In genomic region chr16:84582958-84583516, GRCh38 we compare ENCODE assay signal across 13 cellular contexts. TPM values are rescaled to one million over a fixed set of nuclear protein-coding genes. Genes with fewer than 3 reads are reported as not detected.
DNase-seq lines count a peak whose midpoint lies in the region; ATAC-seq and TF ChIP-seq lines count a peak whose summit lies in the region.
"Had no signal": no experiment of that assay in that cellular context is flagged by ENCODE, and none has a peak within 500 bp of the region (broad histone marks: within the 10 kb centered on the region; RNA-seq: fewer than 3 reads in every experiment).

No MANE protein-coding gene starts in this region.

- no peaks in the 10 kb centered on the region for H3K36me3 ChIP-seq in body of pancreas (replicated peaks in 1 of 2; ENCODE audit: insufficient read depth in 1 of 2, low read depth in 2 of 2)
- H3K36me3 ChIP-seq in mesodermal cell (ENCODE audit: control insufficient read depth, insufficient read depth, low read length): peaks cover 64% of the 10 kb centered on the region
- H3K36me3 ChIP-seq in esophagus squamous epithelium: peaks cover 0 to 9% (median 0%) of the 10 kb centered on the region in 3 donors

- no peak for TF ChIP-seq CTCF in AG04450 (IDR thresholded peaks at IDR 0.05; ENCODE audit: low read depth, low read length)
- no peak for TF ChIP-seq CTCF in HFFc6 (IDR thresholded peaks at IDR 0.05)
- no peak for TF ChIP-seq CTCF in body of pancreas (IDR thresholded peaks at IDR 0.05)
- no peak for TF ChIP-seq CTCF in esophagus squamous epithelium (IDR thresholded peaks at IDR 0.05)

- CTCF ChIA-PET in AG04450 (lab: Charles Lee): interaction anchor here (1.0 to 1.8 kb wide), 4 partner anchors 38 to 143 kb away, joined by 3 to 5 read pairs (median 4); no protein-coding TSS in a partner anchor

- WGBS in body of pancreas, 2 donors: 40 to 48% methylated on average over 8 to 11 of the region's 11 CpGs
- 75 to 76% methylated on average over 5 to 9 of the region's 11 CpGs for WGBS in mesodermal cell (ENCODE audit: insufficient coverage in 2 of 2), 2 experiments
- WGBS in esophagus squamous epithelium, 2 donors: 73 to 79% methylated on average over 7 to 9 of the region's 11 CpGs

- POLR2A ChIA-PET in AG04450 (lab: Yijun Ruan, JAX): interaction anchor here (0.7 to 1.0 kb wide), 3 partner anchors 33 to 36 kb away, joined by 3 to 4 read pairs (median 3); partner anchors contain the start of gene COTL1

- peaks cover 21% of the 10 kb centered on the region for H3K4me1 Mint-ChIP-seq in HFFc6 (ENCODE audit: low read depth)

- TF ChIP-seq POLR2A in body of pancreas (IDR thresholded peaks at IDR 0.05) (no peak), esophagus squamous epithelium (IDR thresholded peaks at IDR 0.05) (no peak)

- H3K4me1 ChIP-seq in body of pancreas: peaks cover 28% of the 10 kb centered on the region
- H3K4me1 ChIP-seq in mesodermal cell (ENCODE audit: control insufficient read depth, insufficient read depth, low read length, poor library complexity, severe bottlenecking): peaks cover 30% of the 10 kb centered on the region
- H3K4me1 ChIP-seq in esophagus squamous epithelium: no peaks in the 10 kb centered on the region

- H3K27me3 ChIP-seq in AG04450 (ENCODE audit: control insufficient read depth, insufficient read depth, low read length) (no peaks in the 10 kb centered on the region), body of pancreas (no peaks in the 10 kb centered on the region), esophagus squamous epithelium (no peaks in the 10 kb centered on the region)

- H3K27me3 Mint-ChIP-seq in HFFc6 (ENCODE audit: insufficient read depth): peaks cover 3% of the 10 kb centered on the region; the same call in 1 of the 2 replicates

- H3K27ac ChIP-seq in AG04450 (ENCODE audit: low read depth, low read length): peak overlapping the region; percentile 63
- no peak overlapping the region for H3K27ac ChIP-seq in body of pancreas
- peak overlapping the region; percentile 64 for H3K27ac ChIP-seq in mesodermal cell (ENCODE audit: low read depth, low read length, severe bottlenecking)
- H3K27ac ChIP-seq in esophagus squamous epithelium: no peak overlapping the region
- H3K27ac ChIP-seq: epithelial cell of prostate, psoas muscle had no signal

- intact Hi-C loops in body of pancreas (cut with DNase I) (no loop called here), esophagus squamous epithelium (cut with DNase I) (no loop called here)

- H3K9me3 ChIP-seq in AG04450 (ENCODE audit: control insufficient read depth, insufficient read depth, low read length) (no peaks in the 10 kb centered on the region), body of pancreas (no peaks in the 10 kb centered on the region), mesodermal cell (ENCODE audit: control insufficient read depth, low read length) (no peaks in the 10 kb centered on the region), esophagus squamous epithelium (no peaks in the 10 kb centered on the region)
- H3K9me3 ChIP-seq: psoas muscle had no signal

- H3K4me3 Mint-ChIP-seq in HFFc6: no peak overlapping the region; the same call in 1 of the 2 replicates

- H3K4me3 ChIP-seq in AG04450 (ENCODE audit: low read depth, low read length) (no peak overlapping the region), body of pancreas (no peak overlapping the region), mesodermal cell (ENCODE audit: extremely low read depth, insufficient read depth, low read length, poor library complexity, severe bottlenecking) (no peak overlapping the region), esophagus squamous epithelium (no peak overlapping the region)
- H3K4me3 ChIP-seq: psoas muscle had no signal

- H3K27ac Mint-ChIP-seq in HFFc6: peak overlapping the region; percentile 86

- peaks cover 20% of the 10 kb centered on the region for H3K36me3 Mint-ChIP-seq in HFFc6 (ENCODE audit: low read depth)

- peak; percentile 45 for DNase-seq in AG04450 (ENCODE audit: low read depth, low spot score)
- DNase-seq in HFFc6: peak; percentile 52
- peak in 3 of 4 donors; percentile 49 to 71 (median 70) for DNase-seq in body of pancreas
- no peak for DNase-seq in NCI-H2081 (lab: John Stamatoyannopoulos, UW)
- DNase-seq in esophagus squamous epithelium (lab: John Stamatoyannopoulos, UW): no peak
- DNase-seq: activated CD4-positive, alpha-beta T cell treated with anti-CD3 and anti-CD28 coated beads for 48 hours; KBM-7; SHP77 treated with DMSO at 0.1 percent for 48 hours had no signal

- H3K9me3 Mint-ChIP-seq in HFFc6: no peaks in the 10 kb centered on the region

- no peak for ATAC-seq in body of pancreas
- no peak for ATAC-seq in GM21825 (IDR thresholded peaks at IDR 0.05; ENCODE audit: unreplicated experiment)
- ATAC-seq in GM18870 (IDR thresholded peaks at IDR 0.05; ENCODE audit: unreplicated experiment): no peak

RNA-seq across cellular contexts. Expression of gene COTL1, which starts 34.8 kb away (rescaled TPM):
- polyA plus RNA-seq in AG04450 (2011; rRNA removed): 153 and 197 TPM in 2 replicates
- polyA minus RNA-seq in AG04450 (2011; rRNA and poly(A)+ RNA removed): 83.5 and 92.2 TPM in 2 replicates
- total RNA-seq in HFFc6 (2021; fragmentation: NEBNext Ultra II Directional; extraction: Animal tissue kit (Norgen Biotek cat#: 25700)): 100 to 1,000 TPM; 580 to 681 (median 632) TPM
- total RNA-seq in body of pancreas (10 to 100 TPM; 19.7 to 20.4 TPM), esophagus squamous epithelium (10 to 100 TPM in 3 of 4 donors, 1 to 10 TPM in 1; 7.9 to 34.2 (median 23.4) TPM)
- 247 TPM for polyA plus RNA-seq in mesodermal cell (2013, experiment 1 of 2)
- polyA plus RNA-seq in mesodermal cell (2013, experiment 2 of 2): 194 TPM

Comparison
In these comparisons a context has a peak if more than half of its experiments do, and no peak if none do; other contexts are left out.
1. DNase-seq: peak in AG04450 (single experiment), HFFc6 (single experiment) and body of pancreas (3 of 4); none in NCI-H2081 (0 of 2) and esophagus squamous epithelium (single experiment).
2. H3K27ac ChIP-seq: peak in AG04450 (single experiment) and mesodermal cell (single experiment); none in body of pancreas (0 of 4) and esophagus squamous epithelium (0 of 4).
3. RNA of gene COTL1, which starts 34.8 kb away (total RNA-seq): 580 to 681 TPM in HFFc6; 7.9 to 34.2 TPM in esophagus squamous epithelium and 19.7 to 20.4 TPM in body of pancreas; every median in the first group is over 10 times any median in the second.